ENCODE assay signal across 16 cellular contexts in genomic region chr1:215226755-215227154, GRCh38.
DNase-seq lines count a peak whose midpoint lies in the region; ATAC-seq and TF ChIP-seq lines count a peak whose summit lies in the region.
"Had no signal": no experiment of that assay in that cellular context is flagged by ENCODE, and none has a peak within 500 bp of the region (broad histone marks: within the 10 kb centered on the region; RNA-seq: fewer than 3 reads in every experiment).

No MANE protein-coding gene starts in this region.

- no TSS peak for BruUV-seq in PC-3 (replicated peaks; lab: Mats Ljungman, UMichigan)

- H3K9me3 ChIP-seq in PC-3 (ENCODE audit: low read length) (no peaks in the 10 kb centered on the region), endodermal cell (ENCODE audit: control insufficient read depth, low read length) (no peaks in the 10 kb centered on the region), testis (no peaks in the 10 kb centered on the region)
- H3K9me3 ChIP-seq: BLaER1 treated with 17β-estradiol and CSF1 and Interleukin-3, amounts not matched to agents 10 nM and 100 nM; SJSA1 had no signal

- H3K9ac ChIP-seq in PC-3 (ENCODE audit: low read length) (no peak overlapping the region), endodermal cell (ENCODE audit: extremely low read depth, low read length, poor library complexity, severe bottlenecking) (no peak overlapping the region)
- H3K9ac ChIP-seq: BLaER1 treated with 17β-estradiol and CSF1 and Interleukin-3, amounts not matched to agents 10 nM and 100 nM had no signal

- H3K27me3 Mint-ChIP-seq in endodermal cell (ENCODE audit: insufficient read depth): no peaks in the 10 kb centered on the region
- H3K27me3 Mint-ChIP-seq in activated T-helper 1 cell treated with anti-CD3 and anti-CD28 coated beads, Interleukin-12 subunit alpha, Interleukin-12 subunit beta, Interleukin-2, Interleukin-4 antibody, amounts not matched to agents 30 ng/mL and 10 ng/mL and 1 ng/mL, durations not matched to agents 14 hours and 24 hours and 36 hours (ENCODE audit: insufficient read depth): no peaks in the 10 kb centered on the region
- H3K27me3 Mint-ChIP-seq: CD8-positive, alpha-beta memory T cell; IgD-negative memory B cell had no signal

- TF ChIP-seq CTCF in PC-3 (conservative IDR thresholded peaks at IDR 0.05; ENCODE audit: low read depth, low read length) (no peak), choroid plexus epithelial cell (conservative IDR thresholded peaks at IDR 0.05; ENCODE audit: low read depth, low read length) (no peak), dorsolateral prefrontal cortex (IDR thresholded peaks at IDR 0.05 in 54 of 56, conservative IDR thresholded peaks at IDR 0.05 in 2 of 56; ENCODE audit: low read depth in 1 of 56, partially characterized antibody in 56 of 56) (no peak), endodermal cell (conservative IDR thresholded peaks at IDR 0.05) (no peak), testis (IDR thresholded peaks at IDR 0.05) (no peak)

- H3K36me3 Mint-ChIP-seq in endodermal cell (ENCODE audit: low read depth): no peaks in the 10 kb centered on the region
- no peaks in the 10 kb centered on the region for H3K36me3 Mint-ChIP-seq in activated T-helper 1 cell treated with anti-CD3 and anti-CD28 coated beads, Interleukin-12 subunit alpha, Interleukin-12 subunit beta, Interleukin-2, Interleukin-4 antibody, amounts not matched to agents 30 ng/mL and 10 ng/mL and 1 ng/mL, durations not matched to agents 14 hours and 24 hours and 36 hours (ENCODE audit: low read depth)
- H3K36me3 Mint-ChIP-seq: CD8-positive, alpha-beta memory T cell; IgD-negative memory B cell had no signal

- H3K4me1 ChIP-seq in PC-3 (ENCODE audit: insufficient read depth, low read length): no peaks in the 10 kb centered on the region
- H3K4me1 ChIP-seq in endodermal cell (ENCODE audit: control insufficient read depth, insufficient read depth, low read length): no peaks in the 10 kb centered on the region
- H3K4me1 ChIP-seq in testis: no peaks in the 10 kb centered on the region
- H3K4me1 ChIP-seq: BLaER1 treated with 17β-estradiol and CSF1 and Interleukin-3, amounts not matched to agents 10 nM and 100 nM; SJSA1 had no signal

- no peak overlapping the region for H2AFZ ChIP-seq in PC-3 (ENCODE audit: low read length)

- TF ChIP-seq POLR2A in testis (IDR thresholded peaks at IDR 0.05): no peak

- H3K27ac Mint-ChIP-seq in endodermal cell: no peak overlapping the region
- H3K27ac Mint-ChIP-seq in activated T-helper 1 cell treated with anti-CD3 and anti-CD28 coated beads, Interleukin-12 subunit alpha, Interleukin-12 subunit beta, Interleukin-2, Interleukin-4 antibody, amounts not matched to agents 30 ng/mL and 10 ng/mL and 1 ng/mL, durations not matched to agents 14 hours and 24 hours and 36 hours: no peak overlapping the region
- H3K27ac Mint-ChIP-seq: CD8-positive, alpha-beta memory T cell; IgD-negative memory B cell had no signal

- H3F3A ChIP-seq in PC-3 (ENCODE audit: low read length, unreplicated experiment): no peaks in the 10 kb centered on the region

- no peaks in the 10 kb centered on the region for H4K20me1 ChIP-seq in PC-3 (ENCODE audit: low read length)
- H4K20me1 ChIP-seq: BLaER1 treated with 17β-estradiol and CSF1 and Interleukin-3, amounts not matched to agents 10 nM and 100 nM had no signal

- H3K9me3 Mint-ChIP-seq in endodermal cell: no peaks in the 10 kb centered on the region
- no peaks in the 10 kb centered on the region for H3K9me3 Mint-ChIP-seq in activated T-helper 1 cell treated with anti-CD3 and anti-CD28 coated beads, Interleukin-12 subunit alpha, Interleukin-12 subunit beta, Interleukin-2, Interleukin-4 antibody, amounts not matched to agents 30 ng/mL and 10 ng/mL and 1 ng/mL, durations not matched to agents 14 hours and 24 hours and 36 hours

- H3K4me3 ChIP-seq in PC-3 (ENCODE audit: low read length) (no peak overlapping the region), choroid plexus epithelial cell (ENCODE audit: low read depth, low read length) (no peak overlapping the region), dorsolateral prefrontal cortex (no peak overlapping the region), endodermal cell (ENCODE audit: low read length) (no peak overlapping the region), testis (no peak overlapping the region)
- H3K4me3 ChIP-seq: BLaER1 treated with 17β-estradiol and CSF1 and Interleukin-3, amounts not matched to agents 10 nM and 100 nM; SJSA1 had no signal

- POLR2A ChIA-PET in PC-3 (lab: Charles Lee; ENCODE audit: unreplicated experiment): no interaction called here

- H3K4me3 Mint-ChIP-seq in endodermal cell: no peak overlapping the region
- H3K4me3 Mint-ChIP-seq in activated T-helper 1 cell treated with anti-CD3 and anti-CD28 coated beads, Interleukin-12 subunit alpha, Interleukin-12 subunit beta, Interleukin-2, Interleukin-4 antibody, amounts not matched to agents 30 ng/mL and 10 ng/mL and 1 ng/mL, durations not matched to agents 14 hours and 24 hours and 36 hours: no peak overlapping the region
- H3K4me3 Mint-ChIP-seq: CD8-positive, alpha-beta memory T cell; IgD-negative memory B cell had no signal

- CTCF ChIA-PET in PC-3 (lab: Charles Lee): no interaction called here

- H3K27me3 ChIP-seq in PC-3 (ENCODE audit: low read length): no peaks in the 10 kb centered on the region
- no peaks in the 10 kb centered on the region for H3K27me3 ChIP-seq in dorsolateral prefrontal cortex
- no peaks in the 10 kb centered on the region for H3K27me3 ChIP-seq in endodermal cell (ENCODE audit: control insufficient read depth, insufficient read depth, low read length, poor library complexity, severe bottlenecking)
- no peaks in the 10 kb centered on the region for H3K27me3 ChIP-seq in testis
- H3K27me3 ChIP-seq: BLaER1 treated with 17β-estradiol and CSF1 and Interleukin-3, amounts not matched to agents 10 nM and 100 nM; SJSA1 had no signal

- H3K4me2 ChIP-seq in PC-3 (ENCODE audit: low read length): no peak overlapping the region
- H3K4me2 ChIP-seq: BLaER1 treated with 17β-estradiol and CSF1 and Interleukin-3, amounts not matched to agents 10 nM and 100 nM had no signal

- H3K27ac ChIP-seq in PC-3 (ENCODE audit: low read length) (no peak overlapping the region), dorsolateral prefrontal cortex (no peak overlapping the region), endodermal cell (ENCODE audit: low read depth, low read length) (no peak overlapping the region), testis (no peak overlapping the region)
- H3K27ac ChIP-seq: BLaER1 treated with 17β-estradiol and CSF1 and Interleukin-3, amounts not matched to agents 10 nM and 100 nM; SJSA1 had no signal

- intact Hi-C loops in PC-3 (cut with micrococcal nuclease) (no loop called here), dorsolateral prefrontal cortex (cut with DNase I) (no loop called here), testis (cut with DNase I; ENCODE audit: low total_unique reads) (no loop called here)
- intact Hi-C loops in activated T-helper 1 cell treated with anti-CD3 and anti-CD28 coated beads, Interleukin-12 subunit alpha, Interleukin-12 subunit beta, Interleukin-2, Interleukin-4 antibody, amounts not matched to agents 30 ng/mL and 10 ng/mL and 1 ng/mL, durations not matched to agents 14 hours and 24 hours and 36 hours (cut with micrococcal nuclease): no loop called here

- no peaks in the 10 kb centered on the region for H3K79me2 ChIP-seq in PC-3 (ENCODE audit: low read length)

- H3K4me1 Mint-ChIP-seq in endodermal cell: no peaks in the 10 kb centered on the region
- H3K4me1 Mint-ChIP-seq in activated T-helper 1 cell treated with anti-CD3 and anti-CD28 coated beads, Interleukin-12 subunit alpha, Interleukin-12 subunit beta, Interleukin-2, Interleukin-4 antibody, amounts not matched to agents 30 ng/mL and 10 ng/mL and 1 ng/mL, durations not matched to agents 14 hours and 24 hours and 36 hours (ENCODE audit: low read depth): no peaks in the 10 kb centered on the region
- H3K4me1 Mint-ChIP-seq: CD8-positive, alpha-beta memory T cell; IgD-negative memory B cell had no signal

- H3K9me2 ChIP-seq in PC-3 (replicated peaks; ENCODE audit: low read length): no peaks in the 10 kb centered on the region; the same call in 1 of the 2 replicates

- peak; percentile 33 for ATAC-seq in PC-3

- 92 to 100% methylated on average over 1 to 2 of the region's 2 CpGs for WGBS in endodermal cell (ENCODE audit: insufficient coverage in 1 of 2, insufficient read length in 1 of 2), 2 experiments
- WGBS in testis, 2 donors: 82 to 83% methylated on average over 2 of the region's 2 CpGs

- DNase-seq in EL (peak; percentile 12), PC-3 (peak; percentile 26), choroid plexus epithelial cell (ENCODE audit: low read depth) (peak; percentile 10), non-pigmented ciliary epithelial cell (ENCODE audit: low read depth) (peak; percentile 11), dorsolateral prefrontal cortex (no peak), endodermal cell (no peak), testis (no peak)
- DNase-seq in activated T-helper 1 cell treated with anti-CD3 and anti-CD28 coated beads, Interleukin-12 subunit alpha, Interleukin-12 subunit beta, Interleukin-2, Interleukin-4 antibody, amounts not matched to agents 30 ng/mL and 10 ng/mL and 1 ng/mL, durations not matched to agents 14 hours and 24 hours and 36 hours (ENCODE audit: low spot score): no peak
- DNase-seq: CD8-positive, alpha-beta memory T cell; DND-41; Kasumi-1; NCI-H187; NCI-H446 had no signal

- H3K36me3 ChIP-seq in PC-3 (ENCODE audit: low read depth, low read length): no peaks in the 10 kb centered on the region
- H3K36me3 ChIP-seq in endodermal cell (ENCODE audit: control insufficient read depth, insufficient read depth, low read length): no peaks in the 10 kb centered on the region
- H3K36me3 ChIP-seq in testis (ENCODE audit: low read depth, missing control alignments): no peaks in the 10 kb centered on the region
- H3K36me3 ChIP-seq: BLaER1 treated with 17β-estradiol and CSF1 and Interleukin-3, amounts not matched to agents 10 nM and 100 nM; SJSA1 had no signal

Comparison
In these comparisons a context has a peak if more than half of its experiments do, and no peak if none do; other contexts are left out.
1. DNase-seq: peak in EL (single experiment), PC-3 (single experiment), choroid plexus epithelial cell (single experiment) and non-pigmented ciliary epithelial cell (single experiment); none in dorsolateral prefrontal cortex (0 of 10), endodermal cell (single experiment), testis (single experiment) and activated T-helper 1 cell treated with anti-CD3 and anti-CD28 coated beads, Interleukin-12 subunit alpha, Interleukin-12 subunit beta, Interleukin-2, Interleukin-4 antibody, amounts not matched to agents 30 ng/mL and 10 ng/mL and 1 ng/mL, durations not matched to agents 14 hours and 24 hours and 36 hours (single experiment).